Comparison of ENCODE assay signal across 17 cellular contexts in the genomic region with DNA sequence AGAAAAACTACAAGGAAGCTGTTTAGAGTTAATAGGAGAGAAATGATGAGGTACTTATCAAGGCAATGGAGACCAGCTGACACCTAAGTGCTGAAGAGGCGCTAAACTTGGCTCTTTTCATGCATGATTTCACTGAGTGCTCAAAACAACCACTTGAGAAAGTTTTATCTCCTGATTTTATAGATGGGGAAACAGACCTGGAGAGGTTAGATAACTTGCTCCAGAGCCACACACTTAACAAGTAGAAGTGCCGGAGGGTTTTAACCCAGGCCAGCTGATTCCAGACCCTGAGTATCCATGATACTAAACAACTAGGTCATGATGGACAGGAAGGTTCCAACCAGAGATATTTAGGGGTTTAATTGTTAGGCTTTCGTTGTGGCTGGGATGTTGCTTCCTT.
DNase-seq lines count a peak whose midpoint lies in the region; TF ChIP-seq lines count a peak whose summit lies in the region.
"Had no signal": no experiment of that assay in that cellular context is flagged by ENCODE, and none has a peak within 500 bp of the region (broad histone marks: within the 10 kb centered on the region; RNA-seq: fewer than 3 reads in every experiment).

No MANE protein-coding gene starts in this region.

- H3K4me3 ChIP-seq in foreskin fibroblast (ENCODE audit: low read depth in 1 of 2, low read length in 2 of 2) = no peak overlapping the region
- H3K4me3 ChIP-seq: BLaER1, HAP-1, PC-9, SK-N-MC had no signal

- no peak for TF ChIP-seq CTCF in foreskin fibroblast (IDR thresholded peaks at IDR 0.05; ENCODE audit: low read depth, low read length)

- DNase-seq in NCI-H1417 (lab: John Stamatoyannopoulos, UW) (peak in 2 of 3 experiments; percentile 36 to 95), NCI-H1417 treated with DMSO at 0.1 percent for 48 hours (lab: John Stamatoyannopoulos, UW) (no peak), ELF-1 (ENCODE audit: low read depth, low spot score) (peak; percentile 32), NCI-H2029 (lab: John Stamatoyannopoulos, UW) (peak; percentile 64), NCI-H524 treated with DMSO at 0.1 percent for 48 hours (lab: John Stamatoyannopoulos, UW) (peak; percentile 94), foreskin fibroblast (no peak)
- no peak for DNase-seq in stimulated activated CD4-positive, alpha-beta T cell treated with anti-CD3 and anti-CD28 coated beads, Interleukin-4, amount 100 ng/mL, for 1 hour
- DNase-seq in activated effector memory CD4-positive, alpha-beta T cell treated with anti-CD3 and anti-CD28 coated beads, Interleukin-2, amount 50 U/mL, for 16 hours = no peak
- DNase-seq: 8988T, DMS 273 treated with DMSO at 0.1 percent for 48 hours, IMR-90, NCI-H1694, PC-9, T-cell had no signal

Comparison
In these comparisons a context has a peak if more than half of its experiments do, and no peak if none do; other contexts are left out.
1. DNase-seq: peak in NCI-H1417 (2 of 3), ELF-1 (single experiment), NCI-H2029 (single experiment) and NCI-H524 treated with DMSO at 0.1 percent for 48 hours (single experiment); none in NCI-H1417 treated with DMSO at 0.1 percent for 48 hours (single experiment), stimulated activated CD4-positive, alpha-beta T cell treated with anti-CD3 and anti-CD28 coated beads, Interleukin-4, amount 100 ng/mL, for 1 hour (single experiment), foreskin fibroblast (0 of 2) and activated effector memory CD4-positive, alpha-beta T cell treated with anti-CD3 and anti-CD28 coated beads, Interleukin-2, amount 50 U/mL, for 16 hours (single experiment).